Comparison of ENCODE assay signal across 15 cellular contexts in the genomic region with DNA sequence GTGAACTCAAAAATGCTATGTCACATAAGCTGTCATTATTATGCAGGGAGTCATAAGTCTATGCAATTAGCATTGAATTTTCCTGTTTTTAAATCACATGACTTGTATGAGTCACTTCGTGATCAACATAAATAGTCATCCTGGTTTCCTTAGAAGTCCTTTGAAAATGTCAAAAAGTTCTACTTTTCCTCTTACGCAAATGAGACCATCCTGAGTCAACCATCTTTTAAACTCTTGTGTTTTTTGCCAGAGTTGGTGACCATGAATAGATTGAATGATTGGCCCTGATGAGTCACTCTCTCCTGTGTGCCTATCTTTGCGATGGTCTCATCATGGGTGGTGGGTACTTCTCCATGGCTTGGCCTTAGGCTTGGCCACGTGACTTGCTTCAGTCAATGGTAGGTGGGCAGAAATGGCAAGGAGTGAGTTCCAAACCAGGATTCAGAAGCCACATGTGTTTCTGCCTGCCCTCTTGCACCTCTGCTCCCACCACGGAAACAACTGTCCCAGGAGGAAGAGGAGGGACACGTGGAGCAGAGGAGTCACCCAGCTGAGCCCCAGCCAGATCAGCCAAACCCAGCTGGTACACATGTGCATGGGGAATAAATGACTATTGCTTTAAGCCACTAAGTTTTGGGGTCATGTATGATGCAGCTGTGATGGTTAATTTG.
DNase-seq lines count a peak whose midpoint lies in the region; ATAC-seq lines count a peak whose summit lies in the region.
"Had no signal": no experiment of that assay in that cellular context is flagged by ENCODE, and none has a peak within 500 bp of the region (broad histone marks: within the 10 kb centered on the region; RNA-seq: fewer than 3 reads in every experiment).

No MANE protein-coding gene starts in this region.

- no peaks in the 10 kb centered on the region for H3K36me3 Mint-ChIP-seq in activated T-cell treated with anti-CD3 and anti-CD28 coated beads, Interleukin-2, amount 50 U/mL, for 4 hours (ENCODE audit: insufficient read depth)
- no peaks in the 10 kb centered on the region for H3K36me3 Mint-ChIP-seq in activated T-helper 1 cell treated with anti-CD3 and anti-CD28 coated beads, Interleukin-12 subunit alpha, Interleukin-12 subunit beta, Interleukin-2, Interleukin-4 antibody, amounts not matched to agents 30 ng/mL and 10 ng/mL and 1 ng/mL, durations not matched to agents 14 hours and 24 hours and 36 hours (ENCODE audit: low read depth)

- H3K4me3 Mint-ChIP-seq in activated T-cell treated with anti-CD3 and anti-CD28 coated beads, Interleukin-2, amount 50 U/mL, for 4 hours = no peak overlapping the region
- H3K4me3 Mint-ChIP-seq in activated T-helper 1 cell treated with anti-CD3 and anti-CD28 coated beads, Interleukin-12 subunit alpha, Interleukin-12 subunit beta, Interleukin-2, Interleukin-4 antibody, amounts not matched to agents 30 ng/mL and 10 ng/mL and 1 ng/mL, durations not matched to agents 14 hours and 24 hours and 36 hours = no peak overlapping the region

- peaks cover 25% of the 10 kb centered on the region for H3K27me3 Mint-ChIP-seq in activated T-cell treated with anti-CD3 and anti-CD28 coated beads, Interleukin-2, amount 50 U/mL, for 4 hours (ENCODE audit: low read depth)
- H3K27me3 Mint-ChIP-seq in activated T-helper 1 cell treated with anti-CD3 and anti-CD28 coated beads, Interleukin-12 subunit alpha, Interleukin-12 subunit beta, Interleukin-2, Interleukin-4 antibody, amounts not matched to agents 30 ng/mL and 10 ng/mL and 1 ng/mL, durations not matched to agents 14 hours and 24 hours and 36 hours (ENCODE audit: insufficient read depth) = peaks cover 12% of the 10 kb centered on the region

- intact Hi-C loops in activated T-helper 1 cell treated with anti-CD3 and anti-CD28 coated beads, Interleukin-12 subunit alpha, Interleukin-12 subunit beta, Interleukin-2, Interleukin-4 antibody, amounts not matched to agents 30 ng/mL and 10 ng/mL and 1 ng/mL, durations not matched to agents 14 hours and 24 hours and 36 hours (cut with micrococcal nuclease) = no loop called here

- H3K27ac Mint-ChIP-seq in activated T-helper 1 cell treated with anti-CD3 and anti-CD28 coated beads, Interleukin-12 subunit alpha, Interleukin-12 subunit beta, Interleukin-2, Interleukin-4 antibody, amounts not matched to agents 30 ng/mL and 10 ng/mL and 1 ng/mL, durations not matched to agents 14 hours and 24 hours and 36 hours = no peak overlapping the region

- peaks cover 1% of the 10 kb centered on the region for H3K4me1 Mint-ChIP-seq in activated T-cell treated with anti-CD3 and anti-CD28 coated beads, Interleukin-2, amount 50 U/mL, for 4 hours (ENCODE audit: low read depth)
- H3K4me1 Mint-ChIP-seq in activated T-helper 1 cell treated with anti-CD3 and anti-CD28 coated beads, Interleukin-12 subunit alpha, Interleukin-12 subunit beta, Interleukin-2, Interleukin-4 antibody, amounts not matched to agents 30 ng/mL and 10 ng/mL and 1 ng/mL, durations not matched to agents 14 hours and 24 hours and 36 hours (ENCODE audit: low read depth) = no peaks in the 10 kb centered on the region

- no peaks in the 10 kb centered on the region for H3K9me3 Mint-ChIP-seq in activated T-cell treated with anti-CD3 and anti-CD28 coated beads, Interleukin-2, amount 50 U/mL, for 4 hours
- H3K9me3 Mint-ChIP-seq in activated T-helper 1 cell treated with anti-CD3 and anti-CD28 coated beads, Interleukin-12 subunit alpha, Interleukin-12 subunit beta, Interleukin-2, Interleukin-4 antibody, amounts not matched to agents 30 ng/mL and 10 ng/mL and 1 ng/mL, durations not matched to agents 14 hours and 24 hours and 36 hours = no peaks in the 10 kb centered on the region

- no peak overlapping the region for H3K4me3 ChIP-seq in skeletal muscle cell (ENCODE audit: low read depth, low read length)
- H3K4me3 ChIP-seq: BLaER1, lung, Peyer's patch had no signal

- DNase-seq in activated T-cell treated with anti-CD3 and anti-CD28 coated beads, Interleukin-2, amount 50 U/mL, for 4 hours = no peak
- DNase-seq in activated T-cell treated with anti-CD3 and anti-CD28 coated beads, Interleukin-2, amount 50 U/mL, for 1 hour = no peak
- DNase-seq in HS-5 (ENCODE audit: low read depth) (peak; percentile 91), astrocyte of the hippocampus (ENCODE audit: low read depth, low spot score) (peak; percentile 52), skeletal muscle cell (ENCODE audit: low read depth) (peak; percentile 24), NOMO-1 (lab: John Stamatoyannopoulos, UW; ENCODE audit: unreplicated experiment in 2 of 2) (no peak)
- DNase-seq in activated T-helper 1 cell treated with anti-CD3 and anti-CD28 coated beads, Interleukin-12 subunit alpha, Interleukin-12 subunit beta, Interleukin-2, Interleukin-4 antibody, amounts not matched to agents 30 ng/mL and 10 ng/mL and 1 ng/mL, durations not matched to agents 14 hours and 24 hours and 36 hours (ENCODE audit: low spot score) = no peak
- DNase-seq: brain microvascular endothelial cell; GF-D8; NCI-H446 treated with DMSO at 0.1 percent for 48 hours; Peyer's patch; stimulated activated CD4-positive, alpha-beta T cell treated with anti-CD3 and anti-CD28 coated beads, Interleukin-12 subunit alpha, Interleukin-12 subunit beta, amount 100 ng/mL, for 4 hours had no signal

- ATAC-seq in activated T-cell treated with anti-CD3 and anti-CD28 coated beads, Interleukin-2, amount 50 U/mL, for 4 hours = peak; percentile 46 to 53
- ATAC-seq in GM21825 (IDR thresholded peaks at IDR 0.05; ENCODE audit: unreplicated experiment) = no peak

Comparison
In these comparisons a context has a peak if more than half of its experiments do, and no peak if none do; other contexts are left out.
1. DNase-seq: peak in HS-5 (single experiment), astrocyte of the hippocampus (single experiment) and skeletal muscle cell (single experiment); none in activated T-cell treated with anti-CD3 and anti-CD28 coated beads, Interleukin-2, amount 50 U/mL, for 4 hours (single experiment), activated T-cell treated with anti-CD3 and anti-CD28 coated beads, Interleukin-2, amount 50 U/mL, for 1 hour (single experiment), NOMO-1 (0 of 2) and activated T-helper 1 cell treated with anti-CD3 and anti-CD28 coated beads, Interleukin-12 subunit alpha, Interleukin-12 subunit beta, Interleukin-2, Interleukin-4 antibody, amounts not matched to agents 30 ng/mL and 10 ng/mL and 1 ng/mL, durations not matched to agents 14 hours and 24 hours and 36 hours (single experiment).